Comparison of ENCODE assay signal across 2 cellular contexts in genomic region chr22:24238101-24238694, GRCh38. TPM values are rescaled to one million over a fixed set of nuclear protein-coding genes. Genes with fewer than 3 reads are reported as not detected.
"Had no signal": no experiment of that assay in that cellular context is flagged by ENCODE, and none has a peak within 500 bp of the region (broad histone marks: within the 10 kb centered on the region; RNA-seq: fewer than 3 reads in every experiment).

No MANE protein-coding gene starts in this region.

RNA-seq across cellular contexts. Expression of gene GGT5, which starts 6.7 kb away (rescaled TPM):
- total RNA-seq: foreskin keratinocyte, progenitor cell of endocrine pancreas had no signal
